1 cellular context compared by ENCODE assay signal in genomic region chr16:30139895-30140481, GRCh38.
TF ChIP-seq lines count a peak whose summit lies in the region.

No MANE protein-coding gene starts in this region.

TF ChIP-seq in HepG2, 621 proteins besides CTCF, POLR2A, EP300 and RAD21 (continued from another document and continues in another):
- no peak for TF ChIP-seq TIGD3 (CRISPR knock-in tag; IDR thresholded peaks at IDR 0.05; ENCODE audit: borderline replicate concordance)
- no peak for TF ChIP-seq AGO2 (optimal IDR thresholded peaks at IDR 0.05; ENCODE audit: low read depth, low read length)
- no peak for TF ChIP-seq NONO (IDR thresholded peaks at IDR 0.05)
- peak; percentile 62 for TF ChIP-seq NONO (CRISPR knock-in tag; conservative IDR thresholded peaks at IDR 0.05)
- 0 out of 2 replicates have a peak, but pooled peaks have one; percentile 1 for TF ChIP-seq NFYB (CRISPR knock-in tag; IDR thresholded peaks at IDR 0.05)
- peak; percentile 98 for TF ChIP-seq ZBTB3 (CRISPR knock-in tag; IDR thresholded peaks at IDR 0.05; ENCODE audit: borderline replicate concordance, low read depth)
- TF ChIP-seq ZNF337 (CRISPR knock-in tag; IDR thresholded peaks at IDR 0.05; ENCODE audit: borderline replicate concordance, low read depth), result 0 out of 2 replicates have a peak, but pooled peaks have one; percentile 19
- no peak; the same call in 1 of the 2 replicates for TF ChIP-seq GATA4 (IDR thresholded peaks at IDR 0.05; ENCODE audit: borderline replicate concordance, low read depth)
- no peak for TF ChIP-seq ZBTB1 (CRISPR knock-in tag; IDR thresholded peaks at IDR 0.05; ENCODE audit: borderline replicate concordance)
- no peak for TF ChIP-seq NFE2 (CRISPR knock-in tag; IDR thresholded peaks at IDR 0.05)
- peak; percentile 48 for TF ChIP-seq POLR2AphosphoS5 (IDR thresholded peaks at IDR 0.05; ENCODE audit: low read depth, low read length)
- no peak for TF ChIP-seq AKAP8 (CRISPR knock-in tag; IDR thresholded peaks at IDR 0.05)
- no peak for TF ChIP-seq ZNF672 (CRISPR knock-in tag; IDR thresholded peaks at IDR 0.05)
- TF ChIP-seq REPIN1 (CRISPR knock-in tag; IDR thresholded peaks at IDR 0.05; ENCODE audit: borderline replicate concordance, low read depth), result peak; percentile 25; the same call in 1 of the 2 replicates
- TF ChIP-seq YY1 (IDR thresholded peaks at IDR 0.05; ENCODE audit: insufficient read depth, insufficient replicate concordance, low read depth, low read length), result no peak
- TF ChIP-seq DNMT3B (CRISPR knock-in tag; conservative IDR thresholded peaks at IDR 0.05), result no peak
- TF ChIP-seq BCLAF1 (IDR thresholded peaks at IDR 0.05), result no peak
- peak; percentile 29 for TF ChIP-seq RBM22 (optimal IDR thresholded peaks at IDR 0.05; ENCODE audit: low read length)
- no peak for TF ChIP-seq THYN1 (CRISPR knock-in tag; IDR thresholded peaks at IDR 0.05; ENCODE audit: borderline replicate concordance, low read depth)
- no peak for TF ChIP-seq TOE1 (CRISPR knock-in tag; IDR thresholded peaks at IDR 0.05)
- peak; percentile 99 for TF ChIP-seq FOXK2 (IDR thresholded peaks at IDR 0.05)
- no peak for TF ChIP-seq KIAA2018 (CRISPR knock-in tag; IDR thresholded peaks at IDR 0.05; ENCODE audit: borderline replicate concordance)
- TF ChIP-seq SOX5 (CRISPR knock-in tag; IDR thresholded peaks at IDR 0.05; ENCODE audit: borderline replicate concordance), result peak; percentile 96
- no peak for TF ChIP-seq ZNF839 (CRISPR knock-in tag; IDR thresholded peaks at IDR 0.05; ENCODE audit: borderline replicate concordance)
- no peak for TF ChIP-seq ZNF329 (CRISPR knock-in tag; IDR thresholded peaks at IDR 0.05; ENCODE audit: low read depth)
- peak; percentile 76 for TF ChIP-seq GATAD1 (CRISPR knock-in tag; IDR thresholded peaks at IDR 0.05)
- peak; percentile 92; the same call in 2 of the 3 replicates for TF ChIP-seq MXI1 (IDR thresholded peaks at IDR 0.05; ENCODE audit: borderline replicate concordance, low read depth, low read length)
- TF ChIP-seq ZNF207 (IDR thresholded peaks at IDR 0.05; ENCODE audit: borderline replicate concordance), result no peak
- peak; percentile 94 for TF ChIP-seq SMAD3 (CRISPR knock-in tag; IDR thresholded peaks at IDR 0.05)
- no peak for TF ChIP-seq SP2 (CRISPR knock-in tag; IDR thresholded peaks at IDR 0.05)
- peak; percentile 95 for TF ChIP-seq AHDC1 (CRISPR knock-in tag; IDR thresholded peaks at IDR 0.05; ENCODE audit: borderline replicate concordance)
- no peak for TF ChIP-seq RORA (CRISPR knock-in tag; IDR thresholded peaks at IDR 0.05)
- no peak for TF ChIP-seq HES4 (CRISPR knock-in tag; IDR thresholded peaks at IDR 0.05; ENCODE audit: borderline replicate concordance)
- TF ChIP-seq THRA (CRISPR knock-in tag; IDR thresholded peaks at IDR 0.05; ENCODE audit: borderline replicate concordance), result peak; percentile 72; the same call in 1 of the 2 replicates
- peak; percentile 24; the same call in 1 of the 2 replicates for TF ChIP-seq GFI1 (CRISPR knock-in tag; IDR thresholded peaks at IDR 0.05; ENCODE audit: borderline replicate concordance)
- TF ChIP-seq ZNF749 (CRISPR knock-in tag; IDR thresholded peaks at IDR 0.05; ENCODE audit: borderline replicate concordance), result peak; percentile 43; the same call in 1 of the 2 replicates
- peak; percentile 87 for TF ChIP-seq DRAP1 (CRISPR knock-in tag; IDR thresholded peaks at IDR 0.05)
- peak; percentile 99 for TF ChIP-seq ZNF710 (CRISPR knock-in tag; IDR thresholded peaks at IDR 0.05; ENCODE audit: borderline replicate concordance)
